9 cellular contexts compared by ENCODE assay signal in the genomic region with DNA sequence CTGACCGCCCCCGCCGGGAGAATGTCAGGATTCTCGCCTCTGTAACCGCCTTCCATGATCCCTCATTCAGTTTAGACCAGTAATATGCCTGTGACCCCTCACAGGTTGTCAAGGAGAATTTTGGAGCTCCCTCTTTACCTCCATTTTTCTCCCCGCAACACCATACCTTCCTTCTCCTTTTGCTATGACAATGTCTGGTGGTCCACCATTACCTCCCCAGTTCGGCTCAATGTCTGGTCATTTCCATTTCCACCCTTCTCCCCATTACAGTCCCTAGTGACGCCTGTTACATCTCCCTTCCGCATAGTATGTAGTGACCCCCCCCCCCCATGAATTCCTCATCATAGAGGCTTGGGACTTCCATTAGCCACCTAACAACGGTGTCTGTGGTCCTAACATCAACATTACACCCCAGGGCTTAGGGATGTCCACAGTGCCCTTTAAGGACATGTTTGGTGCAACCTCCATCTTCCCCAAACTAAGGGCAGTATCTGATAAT. TPM values are rescaled to one million over a fixed set of nuclear protein-coding genes. Genes with fewer than 3 reads are reported as not detected.
DNase-seq lines count a peak whose midpoint lies in the region; ATAC-seq and TF ChIP-seq lines count a peak whose summit lies in the region.
"Had no signal": no experiment of that assay in that cellular context is flagged by ENCODE, and none has a peak within 500 bp of the region (broad histone marks: within the 10 kb centered on the region; RNA-seq: fewer than 3 reads in every experiment).

No MANE protein-coding gene starts in this region.

- no peak overlapping the region for H2BK120ac ChIP-seq in mesendoderm (ENCODE audit: low read depth, low read length)

- peak in 1 of 8 donors; percentile 3 for ATAC-seq in heart right ventricle
- ATAC-seq in HG02852 (IDR thresholded peaks at IDR 0.05; ENCODE audit: unreplicated experiment), result no peak
- no peak for ATAC-seq in GM18868 (IDR thresholded peaks at IDR 0.05; ENCODE audit: unreplicated experiment)

- H3K4ac ChIP-seq in mesendoderm (ENCODE audit: low read depth, low read length), result no peak overlapping the region

- peak overlapping the region; percentile 41 to 77 (median 68) for H3K4me3 ChIP-seq in heart right ventricle
- peak overlapping the region; percentile 68 for H3K4me3 ChIP-seq in brain microvascular endothelial cell (ENCODE audit: low read depth, low read length)
- H3K4me3 ChIP-seq in mesendoderm (ENCODE audit: low read length), result peak overlapping the region; percentile 80
- H3K4me3 ChIP-seq in urinary bladder (ENCODE audit: low read depth, low read length), result peak overlapping the region; percentile 56

- in situ Hi-C loops in brain microvascular endothelial cell (cut with HindIII; ENCODE audit: low pct_ligation_motif_present, low sequenced_read_pairs), result no loop called here

- TF ChIP-seq CTCF in heart right ventricle (IDR thresholded peaks at IDR 0.05) (no peak), brain microvascular endothelial cell (IDR thresholded peaks at IDR 0.05; ENCODE audit: low read depth, low read length, missing control alignments) (no peak)

- WGBS in heart right ventricle, 2 donors, result 1 to 3% methylated on average over 10 of the region's 10 CpGs
- WGBS in mesendoderm (ENCODE audit: extremely low coverage, insufficient coverage, low lambda C conversion rate), result no CpG with 5 or more reads among the region's 10 CpGs
- WGBS in urinary bladder, result 7% methylated on average over 10 of the region's 10 CpGs

- peaks cover 4% of the 10 kb centered on the region for H3K79me2 ChIP-seq in mesendoderm (ENCODE audit: control insufficient read depth, insufficient read depth, low read length)

- H3K27ac ChIP-seq in heart right ventricle (peak overlapping the region; percentile 90 to 99 (median 96)), brain microvascular endothelial cell (peak overlapping the region; percentile 99), mesendoderm (ENCODE audit: low read depth, low read length) (no peak overlapping the region), urinary bladder (ENCODE audit: low read depth) (no peak overlapping the region)

- peak overlapping the region; percentile 56 for H3K4me2 ChIP-seq in mesendoderm (ENCODE audit: low read length)

- H3K36me3 ChIP-seq in heart right ventricle, result peaks cover 0 to 42% (median 3%) of the 10 kb centered on the region in 9 donors
- peaks cover 13% of the 10 kb centered on the region for H3K36me3 ChIP-seq in brain microvascular endothelial cell (replicated peaks)
- no peaks in the 10 kb centered on the region for H3K36me3 ChIP-seq in mesendoderm (ENCODE audit: control insufficient read depth, insufficient read depth, low read length)
- peaks cover 2% of the 10 kb centered on the region for H3K36me3 ChIP-seq in urinary bladder (ENCODE audit: insufficient read depth)

- no peak overlapping the region for H4K8ac ChIP-seq in mesendoderm (ENCODE audit: low read depth, low read length)

- H3K79me1 ChIP-seq in mesendoderm (ENCODE audit: low read length), result no peaks in the 10 kb centered on the region

- H2BK15ac ChIP-seq in mesendoderm (replicated peaks; ENCODE audit: low read depth), result no peak overlapping the region

- no peak overlapping the region for H2BK5ac ChIP-seq in mesendoderm (ENCODE audit: low read length)

- H3K4me1 ChIP-seq in heart right ventricle (peaks cover 0 to 36% (median 10%) of the 10 kb centered on the region in 9 donors), mesendoderm (ENCODE audit: control insufficient read depth, low read depth, low read length) (no peaks in the 10 kb centered on the region), urinary bladder (ENCODE audit: insufficient read depth) (no peaks in the 10 kb centered on the region)

- no peaks in the 10 kb centered on the region for H3K9me3 ChIP-seq in heart right ventricle

- no peak overlapping the region for H2AK5ac ChIP-seq in mesendoderm (ENCODE audit: low read length)

- no peak overlapping the region for H3K18ac ChIP-seq in mesendoderm (ENCODE audit: low read length)

- intact Hi-C loops in heart right ventricle (cut with DNase I) (loop anchor here in 8 of 10 donors (2.0 to 10.0 kb wide), 7 partner anchors 21 to 463 kb away; partner anchors contain the start of gene ELK1 (in 1 of the 8)), cardiac septum (cut with DNase I) (no loop called here)

- no peak overlapping the region for H3K23ac ChIP-seq in mesendoderm (ENCODE audit: low read length)

- H3K9ac ChIP-seq in mesendoderm (ENCODE audit: low read length), result peak overlapping the region; percentile 84

- H3K56ac ChIP-seq in mesendoderm (ENCODE audit: low read length), result peak overlapping the region; percentile 72

- H3K27me3 ChIP-seq in heart right ventricle (no peaks in the 10 kb centered on the region), brain microvascular endothelial cell (replicated peaks) (no peaks in the 10 kb centered on the region), mesendoderm (ENCODE audit: insufficient read depth, low read length, poor library complexity) (no peaks in the 10 kb centered on the region)

- no peak overlapping the region for H4K5ac ChIP-seq in mesendoderm (ENCODE audit: low read length)

- DNase-seq in heart right ventricle (no peak), cardiac septum (ENCODE audit: low spot score) (no peak), brain microvascular endothelial cell (no peak), mesendoderm (no peak), cortex of kidney (lab: John Stamatoyannopoulos, UW) (no peak)

RNA-seq across cellular contexts. Expression of gene ARAF, which starts 0.7 kb away (rescaled TPM):
- total RNA-seq in heart right ventricle (10 to 100 TPM; 73.0 to 93.1 (median 79.8) TPM), cardiac septum (69.9 TPM), urinary bladder (12.3 TPM)
- polyA plus RNA-seq in heart right ventricle (10 to 100 TPM; 45.2 to 57.0 TPM), urinary bladder (45.4 TPM)
- 42.4 TPM for polyA plus RNA-seq in mesendoderm (2013, experiment 1 of 2)
- polyA plus RNA-seq in mesendoderm (2013, experiment 2 of 2), result 41.0 TPM

RNA-seq across cellular contexts. Expression of gene TIMP1, which starts 20.5 kb away (rescaled TPM):
- 100 to 1,000 TPM in 2 of 10 donors, 10 to 100 TPM in 8; 32.8 to 534 (median 68.8) TPM for total RNA-seq in heart right ventricle
- 100 to 1,000 TPM; 240 to 826 TPM for polyA plus RNA-seq in heart right ventricle
- 255 TPM for total RNA-seq in cardiac septum
- polyA plus RNA-seq in mesendoderm (2013, experiment 1 of 2), result 51.0 TPM
- polyA plus RNA-seq in mesendoderm (2013, experiment 2 of 2), result 54.0 TPM
- 77.2 TPM for total RNA-seq in urinary bladder
- 555 TPM for polyA plus RNA-seq in urinary bladder

RNA-seq across cellular contexts. Expression of gene SYN1, which starts 58.0 kb away (rescaled TPM):
- total RNA-seq in heart right ventricle, result 10 to 100 TPM; 10.4 to 16.3 (median 13.8) TPM
- 10 to 100 TPM in 1 of 2 donors, 1 to 10 TPM in 1; 7.0 to 11.1 TPM for polyA plus RNA-seq in heart right ventricle
- total RNA-seq in cardiac septum, result 12.1 TPM
- polyA plus RNA-seq in mesendoderm (2013, experiment 1 of 2), result 17.3 TPM
- 17.7 TPM for polyA plus RNA-seq in mesendoderm (2013, experiment 2 of 2)
- total RNA-seq in urinary bladder, result 0.63 TPM
- polyA plus RNA-seq in urinary bladder, result 2.0 TPM
- total RNA-seq: mesenteric fat pad had no signal

Comparison
In these comparisons a context has a peak if more than half of its experiments do, and no peak if none do; other contexts are left out.
1. H3K27ac ChIP-seq: peak in heart right ventricle (10 of 10) and brain microvascular endothelial cell (single experiment); none in mesendoderm (single experiment) and urinary bladder (single experiment).
2. Peak in every context shown above with its lines, with median percentiles within 50 percentile points of each other: H3K4me3 ChIP-seq.